Comparison of ENCODE assay signal across 2 cellular contexts in the genomic region with DNA sequence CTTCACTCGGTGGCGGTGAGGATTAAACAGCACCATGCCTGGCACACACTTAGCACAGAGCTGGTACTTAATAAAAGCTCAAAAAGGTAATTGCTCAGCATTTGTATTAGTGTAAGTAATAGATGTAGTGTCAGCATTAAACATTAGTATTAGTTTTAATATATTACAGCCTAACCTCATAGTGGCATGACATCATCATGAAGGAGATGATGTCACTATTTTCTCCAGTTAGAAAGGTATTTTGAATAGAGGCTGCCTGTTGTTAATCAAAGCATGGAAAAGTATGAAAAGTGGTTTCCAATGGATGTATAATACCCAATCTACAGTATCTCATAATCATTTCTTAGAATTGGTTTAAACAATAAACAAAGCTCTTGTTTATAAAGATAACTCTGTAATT.
TF ChIP-seq lines count a peak whose summit lies in the region.

No MANE protein-coding gene starts in this region.

TF ChIP-seq in HepG2, 621 proteins besides CTCF, POLR2A, EP300 and RAD21:
- TF ChIP-seq MTF1 (CRISPR knock-in tag; IDR thresholded peaks at IDR 0.05) = no peak
- peak; percentile 76 for TF ChIP-seq CREB1 (IDR thresholded peaks at IDR 0.05)
- TF ChIP-seq CREB1 (CRISPR knock-in tag; IDR thresholded peaks at IDR 0.05) = no peak
- peak in 1 of 2 experiments; percentile 17; a peak in 1 of 4 replicates for TF ChIP-seq MAFK (conservative IDR thresholded peaks at IDR 0.05 in 1 of 2, IDR thresholded peaks at IDR 0.05 in 1 of 2; ENCODE audit: low read length in 2 of 2)
- TF ChIP-seq SP5 (CRISPR knock-in tag; IDR thresholded peaks at IDR 0.05; ENCODE audit: borderline replicate concordance, low read depth) = no peak
- peak; percentile 95 for TF ChIP-seq ATF7 (IDR thresholded peaks at IDR 0.05)
- TF ChIP-seq ATF7 (CRISPR knock-in tag; IDR thresholded peaks at IDR 0.05) = no peak

TF ChIP-seq in K562, 482 proteins besides CTCF, POLR2A, EP300 and RAD21:
- TF ChIP-seq ZNF77 (CRISPR knock-in tag; IDR thresholded peaks at IDR 0.05) (no peak), LARP7 (IDR thresholded peaks at IDR 0.05) (no peak), TEAD2 (tag; IDR thresholded peaks at IDR 0.05) (no peak), PHF8 (IDR thresholded peaks at IDR 0.05; ENCODE audit: borderline replicate concordance, low read length) (no peak), HDAC3 (IDR thresholded peaks at IDR 0.05; ENCODE audit: borderline replicate concordance, partially characterized antibody) (no peak), JUND (IDR thresholded peaks at IDR 0.05; ENCODE audit: borderline replicate concordance, low read depth, low read length) (no peak), JUND (tag; IDR thresholded peaks at IDR 0.05; ENCODE audit: borderline replicate concordance, low read depth, low read length) (peak; percentile 17; the same call in 1 of the 3 replicates), ZNF384 (IDR thresholded peaks at IDR 0.05; ENCODE audit: low read depth, low read length) (no peak), ZNF76 (CRISPR knock-in tag; IDR thresholded peaks at IDR 0.05; ENCODE audit: borderline replicate concordance) (no peak), ZNF780A (CRISPR knock-in tag; IDR thresholded peaks at IDR 0.05) (no peak), POLR2AphosphoS5 (IDR thresholded peaks at IDR 0.05; ENCODE audit: control insufficient read depth, insufficient read depth, low read depth, low read length) (no peak), ATF7 (IDR thresholded peaks at IDR 0.05) (peak; percentile 19; the same call in 1 of the 2 replicates)
- TF ChIP-seq, protein P1, sequence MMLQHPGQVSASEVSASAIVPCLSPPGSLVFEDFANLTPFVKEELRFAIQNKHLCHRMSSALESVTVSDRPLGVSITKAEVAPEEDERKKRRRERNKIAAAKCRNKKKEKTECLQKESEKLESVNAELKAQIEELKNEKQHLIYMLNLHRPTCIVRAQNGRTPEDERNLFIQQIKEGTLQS (IDR thresholded peaks at IDR 0.05) = peak; percentile 70
- TF ChIP-seq, protein P1 (CRISPR knock-in tag; conservative IDR thresholded peaks at IDR 0.05) = no peak
TF ChIP-seq in K562: peak in this region for 3.
